10 cellular contexts compared by ENCODE assay signal in the genomic region with DNA sequence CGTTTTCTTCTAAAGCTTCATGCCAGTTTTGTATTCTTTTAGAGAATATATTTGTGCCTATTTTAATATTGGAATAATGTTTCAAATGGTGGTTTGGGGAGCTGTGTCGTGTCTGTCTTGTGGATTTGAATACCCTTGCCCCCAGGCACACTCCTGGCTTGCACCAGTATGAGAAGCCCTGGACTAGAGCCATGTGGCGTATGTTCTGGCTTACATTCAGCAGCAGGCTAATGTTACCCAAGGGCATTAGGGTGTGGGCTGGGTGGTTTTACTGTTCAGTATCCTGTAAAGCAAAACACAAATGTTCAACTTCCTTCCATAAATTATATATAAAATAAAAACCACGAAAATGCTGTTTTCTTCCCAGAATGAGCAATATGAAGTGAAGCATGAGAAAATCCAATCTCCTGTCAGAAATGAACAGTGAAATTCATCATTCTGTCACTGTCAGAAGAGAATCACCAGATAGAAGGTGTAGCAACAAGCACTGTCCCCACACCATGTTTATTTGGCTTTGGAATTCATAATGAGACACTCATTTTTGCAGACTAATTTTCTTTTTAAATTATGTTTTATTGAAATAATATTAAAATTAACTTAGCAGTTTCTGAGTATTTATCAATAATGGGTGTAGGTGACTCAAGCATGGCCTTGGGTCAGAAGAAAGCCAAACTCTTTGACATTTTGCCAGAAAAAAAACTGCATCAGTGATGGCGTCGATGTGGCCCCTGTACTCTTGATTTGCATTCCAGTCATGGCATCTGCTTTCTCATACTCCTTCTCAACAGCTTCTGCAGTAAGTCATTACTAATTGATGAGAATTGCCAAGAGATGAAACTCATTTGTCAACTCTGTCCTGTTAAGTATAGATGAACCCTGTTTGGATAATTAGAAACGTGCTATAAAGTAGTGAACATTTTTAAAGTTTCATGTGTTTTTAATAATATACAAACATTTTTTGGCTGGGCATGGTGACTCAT. TPM values are rescaled to one million over a fixed set of nuclear protein-coding genes. Genes with fewer than 3 reads are reported as not detected.
DNase-seq lines count a peak whose midpoint lies in the region; ATAC-seq and TF ChIP-seq lines count a peak whose summit lies in the region.
"Had no signal": no experiment of that assay in that cellular context is flagged by ENCODE, and none has a peak within 500 bp of the region (broad histone marks: within the 10 kb centered on the region; RNA-seq: fewer than 3 reads in every experiment).

No MANE protein-coding gene starts in this region.

- H3K9me3 Mint-ChIP-seq in activated naive CD4-positive, alpha-beta T cell treated with anti-CD3 and anti-CD28 coated beads, Interleukin-2, amount 50 U/mL, for 72 hours, result peaks cover 0 to 4% of the 10 kb centered on the region in 2 donors

- TF ChIP-seq EP300 in gastroesophageal sphincter (IDR thresholded peaks at IDR 0.05), result no peak

- no peak overlapping the region for H3K4me3 ChIP-seq in SJSA1
- no peak overlapping the region for H3K4me3 ChIP-seq in gastroesophageal sphincter

- DNase-seq in NCI-H2081 (lab: John Stamatoyannopoulos, UW), result peak; percentile 66 to 80
- no peak for DNase-seq in NCI-H2081 treated with DMSO at 0.1 percent for 48 hours (lab: John Stamatoyannopoulos, UW)
- peak in 1 of 2 experiments; percentile 51 for DNase-seq in SJSA1 (ENCODE audit: low read depth in 1 of 2, low spot score in 2 of 2)
- peak; percentile 24 for DNase-seq in smooth muscle cell of the brain vasculature (ENCODE audit: low read depth, low spot score)
- no peak for DNase-seq in NCI-H748 treated with DMSO at 0.1 percent for 48 hours (lab: John Stamatoyannopoulos, UW)
- no peak for DNase-seq in activated naive CD4-positive, alpha-beta T cell treated with anti-CD3 and anti-CD28 coated beads, Interleukin-2, amount 50 U/mL, for 72 hours (ENCODE audit: low spot score in 2 of 2)
- DNase-seq: activated CD8-positive, alpha-beta T cell treated with anti-CD3 and anti-CD28 coated beads, Interleukin-2, amount 10 ng/mL, durations not matched to agents 7 days and 5 days had no signal

- H3K9me3 ChIP-seq in SJSA1 (replicated peaks), result no peaks in the 10 kb centered on the region
- H3K9me3 ChIP-seq in gastroesophageal sphincter, result no peaks in the 10 kb centered on the region

- no peak overlapping the region for H3K27ac Mint-ChIP-seq in activated naive CD4-positive, alpha-beta T cell treated with anti-CD3 and anti-CD28 coated beads, Interleukin-2, amount 50 U/mL, for 72 hours
- H3K27ac Mint-ChIP-seq: activated CD8-positive, alpha-beta T cell treated with anti-CD3 and anti-CD28 coated beads, Interleukin-2, amount 10 ng/mL, durations not matched to agents 7 days and 5 days had no signal

- peaks cover 16% of the 10 kb centered on the region for H3K36me3 ChIP-seq in SJSA1
- no peaks in the 10 kb centered on the region for H3K36me3 ChIP-seq in gastroesophageal sphincter

- TF ChIP-seq POLR2A in gastroesophageal sphincter (IDR thresholded peaks at IDR 0.05), result no peak

- H3K4me1 ChIP-seq in SJSA1 (replicated peaks), result peaks cover 73% of the 10 kb centered on the region
- H3K4me1 ChIP-seq in gastroesophageal sphincter, result peaks cover 4 to 47% (median 10%) of the 10 kb centered on the region in 3 donors

- WGBS in gastroesophageal sphincter (ENCODE audit: low coverage in 1 of 2), 2 donors, result 37 to 40% methylated on average over 7 of the region's 7 CpGs

- H3K27me3 ChIP-seq in SJSA1 (replicated peaks), result no peaks in the 10 kb centered on the region
- H3K27me3 ChIP-seq in gastroesophageal sphincter, result no peaks in the 10 kb centered on the region

- H3K36me3 Mint-ChIP-seq in activated naive CD4-positive, alpha-beta T cell treated with anti-CD3 and anti-CD28 coated beads, Interleukin-2, amount 50 U/mL, for 72 hours, result no peaks in the 10 kb centered on the region

- ATAC-seq in gastroesophageal sphincter (peak; percentile 62), GM21576 (IDR thresholded peaks at IDR 0.05; ENCODE audit: unreplicated experiment) (no peak)
- no peak for ATAC-seq in activated naive CD4-positive, alpha-beta T cell treated with anti-CD3 and anti-CD28 coated beads, Interleukin-2, amount 50 U/mL, for 72 hours
- ATAC-seq: activated CD8-positive, alpha-beta T cell treated with anti-CD3 and anti-CD28 coated beads, Interleukin-2, amount 10 ng/mL, durations not matched to agents 7 days and 5 days had no signal

- TF ChIP-seq CTCF in gastroesophageal sphincter (IDR thresholded peaks at IDR 0.05), result no peak

- H3K27ac ChIP-seq in SJSA1, result peak overlapping the region; percentile 92
- H3K27ac ChIP-seq in gastroesophageal sphincter, result no peak overlapping the region
- H3K27ac ChIP-seq: 22Rv1 had no signal

RNA-seq across cellular contexts. Expression of a gene that starts 43.8 kb away (rescaled TPM):
- total RNA-seq in SJSA1 (2014; rRNA removed; shearing (Covaris generic)), result 42.5 and 55.5 TPM in 2 replicates
- total RNA-seq in gastroesophageal sphincter, result 10 to 100 TPM; 23.0 to 42.0 (median 37.2) TPM
- total RNA-seq in activated naive CD4-positive, alpha-beta T cell treated with anti-CD3 and anti-CD28 coated beads, Interleukin-2, amount 50 U/mL, for 72 hours, result 1 to 10 TPM; 3.1 to 3.8 TPM

Comparison
In these comparisons a context has a peak if more than half of its experiments do, and no peak if none do; other contexts are left out.
1. DNase-seq: peak in NCI-H2081 (2 of 2) and smooth muscle cell of the brain vasculature (single experiment); none in NCI-H2081 treated with DMSO at 0.1 percent for 48 hours (single experiment), NCI-H748 treated with DMSO at 0.1 percent for 48 hours (single experiment) and activated naive CD4-positive, alpha-beta T cell treated with anti-CD3 and anti-CD28 coated beads, Interleukin-2, amount 50 U/mL, for 72 hours (0 of 2).